ENCODE assay signal across 8 cellular contexts in genomic region chr10:58414270-58415041, GRCh38. TPM values are rescaled to one million over a fixed set of nuclear protein-coding genes. Genes with fewer than 3 reads are reported as not detected.
DNase-seq lines count a peak whose midpoint lies in the region; ATAC-seq and TF ChIP-seq lines count a peak whose summit lies in the region.

No MANE protein-coding gene starts in this region.

- no peak overlapping the region for H3K27ac ChIP-seq in WERI-Rb-1

- no peak overlapping the region for H3K4me3 ChIP-seq in WERI-Rb-1 (ENCODE audit: low read depth, low read length)

- DNase-seq in Caki2 (ENCODE audit: low read depth): peak; percentile 84
- DNase-seq in MV-4-11 (lab: John Stamatoyannopoulos, UW): peak; percentile 20
- peak; percentile 10 for DNase-seq in cerebellar cortex (ENCODE audit: low spot score)
- DNase-seq in midbrain (lab: John Stamatoyannopoulos, UW): peak; percentile 21
- DNase-seq in WERI-Rb-1: no peak
- no peak for DNase-seq in cortex of kidney (lab: John Stamatoyannopoulos, UW)

- in situ Hi-C loops in Caki2 (cut with HindIII; ENCODE audit: low pct_unique_long_range_greater_than_20kb, low sequenced_read_pairs): no loop called here

- ATAC-seq in GM21390 (IDR thresholded peaks at IDR 0.05; ENCODE audit: unreplicated experiment) (no peak), GM19328 (IDR thresholded peaks at IDR 0.05; ENCODE audit: unreplicated experiment) (no peak)

- H3K36me3 ChIP-seq in WERI-Rb-1: no peaks in the 10 kb centered on the region

- no peaks in the 10 kb centered on the region for H3K27me3 ChIP-seq in WERI-Rb-1 (ENCODE audit: insufficient read depth, low read depth, severe bottlenecking)

- no peak for TF ChIP-seq CTCF in WERI-Rb-1 (IDR thresholded peaks at IDR 0.05; ENCODE audit: low read depth, low read length)

- H3K9me3 ChIP-seq in WERI-Rb-1 (ENCODE audit: severe bottlenecking): peaks cover 3% of the 10 kb centered on the region

RNA-seq across cellular contexts. Expression of gene TFAM, which starts 29.2 kb away (rescaled TPM):
- total RNA-seq in Caki2 (2014; rRNA removed; shearing (Covaris generic); ENCODE audit: low replicate concordance): 24.2 and 39.6 TPM in 2 replicates

Comparison
In these comparisons a context has a peak if more than half of its experiments do, and no peak if none do; other contexts are left out.
1. DNase-seq: peak in Caki2 (single experiment), MV-4-11 (single experiment), cerebellar cortex (single experiment) and midbrain (single experiment); none in WERI-Rb-1 (single experiment) and cortex of kidney (single experiment).